Comparison of ENCODE assay signal across 1 cellular context in the genomic region with DNA sequence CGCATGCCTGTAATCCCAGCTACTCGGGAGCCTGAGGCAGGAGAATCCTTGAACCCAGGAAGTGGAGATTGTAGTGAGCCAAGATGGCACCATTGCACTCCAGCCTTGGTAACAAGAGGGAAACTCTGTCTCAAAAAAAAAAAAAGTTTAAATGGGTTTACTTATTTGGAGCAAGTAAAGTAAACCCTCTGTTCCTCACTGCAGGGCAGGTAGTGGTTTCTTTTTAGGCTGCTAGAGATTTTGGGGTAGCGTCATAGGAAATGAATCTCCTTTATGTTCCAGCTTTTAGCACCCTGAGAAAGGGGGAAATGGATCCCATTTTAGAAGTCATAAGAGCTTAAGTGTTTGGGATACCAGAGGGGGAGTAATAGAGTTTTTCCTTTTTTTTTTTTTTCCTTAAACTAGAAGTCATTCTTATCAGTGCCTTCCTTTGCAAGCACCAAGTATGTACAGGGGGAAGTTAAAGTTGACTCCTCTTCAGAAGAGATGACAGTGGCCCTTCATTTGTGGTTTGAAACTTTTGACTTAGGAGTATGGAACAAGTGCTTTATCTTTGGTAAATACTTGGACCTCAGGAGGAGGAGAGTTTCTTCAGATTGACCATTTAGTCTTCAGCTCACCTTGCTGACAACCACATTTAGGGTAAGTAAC.
TF ChIP-seq lines count a peak whose summit lies in the region.

No MANE protein-coding gene starts in this region.

TF ChIP-seq in endothelial cell of umbilical vein, 7 proteins besides CTCF, POLR2A, EP300 and RAD21:
- TF ChIP-seq FOS (IDR thresholded peaks at IDR 0.05; ENCODE audit: borderline replicate concordance, insufficient read depth, low read length) (no peak), JUN (IDR thresholded peaks at IDR 0.05; ENCODE audit: borderline replicate concordance, insufficient read depth, insufficient read length, low read depth) (no peak), MYC (IDR thresholded peaks at IDR 0.05; ENCODE audit: low read depth, low read length) (no peak), EZH2 (IDR thresholded peaks at IDR 0.05; ENCODE audit: borderline replicate concordance, low read depth, low read length, severe bottlenecking) (no peak), GATA2 (IDR thresholded peaks at IDR 0.05; ENCODE audit: insufficient read depth, insufficient read length, low read depth, low read length) (no peak), POLR2AphosphoS5 (IDR thresholded peaks at IDR 0.05; ENCODE audit: insufficient read depth, low read depth, low read length) (no peak)
- TF ChIP-seq, protein P1, sequence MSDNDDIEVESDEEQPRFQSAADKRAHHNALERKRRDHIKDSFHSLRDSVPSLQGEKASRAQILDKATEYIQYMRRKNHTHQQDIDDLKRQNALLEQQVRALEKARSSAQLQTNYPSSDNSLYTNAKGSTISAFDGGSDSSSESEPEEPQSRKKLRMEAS (IDR thresholded peaks at IDR 0.05; ENCODE audit: insufficient read depth, insufficient read length): no peak
TF ChIP-seq in endothelial cell of umbilical vein: peak in this region for 0.
